1 cellular context compared by ENCODE assay signal in the genomic region with DNA sequence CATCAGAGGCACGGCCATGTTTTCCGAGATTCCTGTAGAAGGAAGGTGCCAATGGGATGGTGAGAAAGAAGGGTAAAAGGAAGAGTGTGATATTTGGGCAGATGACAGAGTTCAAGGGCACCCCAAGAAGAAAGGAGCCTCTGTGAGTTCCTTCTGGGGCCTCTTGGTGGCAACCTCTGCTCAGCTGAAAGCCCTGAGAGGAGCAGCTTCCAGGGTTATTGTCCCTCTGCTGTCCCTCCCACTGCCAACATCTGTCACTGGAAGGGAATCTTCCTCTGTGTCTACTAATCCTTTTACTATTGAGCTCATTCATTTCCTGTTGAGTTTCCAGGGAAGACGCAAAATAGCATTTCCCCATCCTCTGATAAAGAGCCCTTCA.
TF ChIP-seq lines count a peak whose summit lies in the region.

No MANE protein-coding gene starts in this region.

TF ChIP-seq in HCT116, 20 proteins besides CTCF, POLR2A, EP300 and RAD21 (continued from another document):
- TF ChIP-seq REST (IDR thresholded peaks at IDR 0.05; ENCODE audit: low read depth) (no peak), SIN3A (IDR thresholded peaks at IDR 0.05; ENCODE audit: low read depth) (no peak)
TF ChIP-seq in HCT116: peak in this region for 0.
